In genomic region chr5:29213475-29213874, GRCh38 we compare ENCODE assay signal across 32 cellular contexts.
"Had no signal": no experiment of that assay in that cellular context is flagged by ENCODE, and none has a peak within 500 bp of the region (broad histone marks: within the 10 kb centered on the region; RNA-seq: fewer than 3 reads in every experiment).

No MANE protein-coding gene starts in this region.

- H3K36me3 ChIP-seq: ascending aorta, brain microvascular endothelial cell, WERI-Rb-1 had no signal

- H3K36me3 Mint-ChIP-seq: activated naive CD4-positive, alpha-beta T cell treated with anti-CD3 and anti-CD28 coated beads, Interleukin-2, amount 10 ng/mL, durations not matched to agents 7 days and 5 days; activated naive CD4-positive, alpha-beta T cell treated with anti-CD3 and anti-CD28 coated beads, Interleukin-2, amount 50 U/mL, for 72 hours; activated naive CD8-positive, alpha-beta T cell treated with anti-CD3 and anti-CD28 coated beads, Interleukin-2, amount 10 ng/mL, durations not matched to agents 7 days and 5 days had no signal

- H3K9me3 Mint-ChIP-seq: activated naive CD8-positive, alpha-beta T cell treated with anti-CD3 and anti-CD28 coated beads, Interleukin-2, amount 10 ng/mL, durations not matched to agents 7 days and 5 days had no signal

- H3K4me3 Mint-ChIP-seq: activated CD4-positive, alpha-beta memory T cell treated with anti-CD3 and anti-CD28 coated beads, Interleukin-2, amount 10 ng/mL, durations not matched to agents 7 days and 5 days; activated CD4-positive, alpha-beta T cell treated with anti-CD3 and anti-CD28 coated beads, Interleukin-2, amount 10 ng/mL, durations not matched to agents 7 days and 5 days; activated naive CD4-positive, alpha-beta T cell treated with anti-CD3 and anti-CD28 coated beads, Interleukin-2, amount 10 ng/mL, durations not matched to agents 7 days and 5 days; activated naive CD8-positive, alpha-beta T cell treated with anti-CD3 and anti-CD28 coated beads, Interleukin-2, amount 10 ng/mL, durations not matched to agents 7 days and 5 days; activated T-cell treated with anti-CD3 and anti-CD28 coated beads, Interleukin-2, amount 50 U/mL, for 24 hours; activated T-cell treated with anti-CD3 and anti-CD28 coated beads, Interleukin-2, amount 50 U/mL, for 72 hours; central memory CD8-positive, alpha-beta T cell; dendritic cell treated with granulocyte-macrophage colony-stimulating factor and Interleukin-4, amounts not matched to agents 40 ng/mL and 50 ng/mL, for 4 days; endodermal cell; T-helper 17 cell; T-helper 2 cell treated with Interferon-gamma antibody and Interleukin-4, amounts not matched to agents 5 μg/mL and 100 μg/mL, for 36 hours had no signal

- FAIRE-seq: bronchial epithelial cell, frontal cortex had no signal

- ATAC-seq: activated naive CD4-positive, alpha-beta T cell treated with anti-CD3 and anti-CD28 coated beads, Interleukin-2, amount 50 U/mL, for 72 hours; activated T-cell treated with anti-CD3 and anti-CD28 coated beads, Interleukin-2, amount 50 U/mL, for 72 hours; esophagus mucosa; T-helper 17 cell had no signal

- H3K27ac Mint-ChIP-seq: activated CD4-positive, alpha-beta memory T cell treated with anti-CD3 and anti-CD28 coated beads, Interleukin-2, amount 10 ng/mL, durations not matched to agents 7 days and 5 days; activated CD4-positive, alpha-beta T cell treated with anti-CD3 and anti-CD28 coated beads, Interleukin-2, amount 10 ng/mL, durations not matched to agents 7 days and 5 days; activated naive CD4-positive, alpha-beta T cell treated with anti-CD3 and anti-CD28 coated beads, Interleukin-2, amount 10 ng/mL, durations not matched to agents 7 days and 5 days; activated naive CD4-positive, alpha-beta T cell treated with anti-CD3 and anti-CD28 coated beads, Interleukin-2, amount 50 U/mL, for 72 hours; activated naive CD8-positive, alpha-beta T cell treated with anti-CD3 and anti-CD28 coated beads, Interleukin-2, amount 10 ng/mL, durations not matched to agents 7 days and 5 days; activated T-cell treated with anti-CD3 and anti-CD28 coated beads, Interleukin-2, amount 50 U/mL, for 24 hours; activated T-cell treated with anti-CD3 and anti-CD28 coated beads, Interleukin-2, amount 50 U/mL, for 72 hours; dendritic cell treated with granulocyte-macrophage colony-stimulating factor and Interleukin-4, amounts not matched to agents 40 ng/mL and 50 ng/mL, for 4 days; endodermal cell; T-helper 17 cell; T-helper 2 cell treated with Interferon-gamma antibody and Interleukin-4, amounts not matched to agents 5 μg/mL and 100 μg/mL, for 36 hours had no signal

- H3K4me1 Mint-ChIP-seq: activated CD4-positive, alpha-beta memory T cell treated with anti-CD3 and anti-CD28 coated beads, Interleukin-2, amount 10 ng/mL, durations not matched to agents 7 days and 5 days; activated CD4-positive, alpha-beta T cell treated with anti-CD3 and anti-CD28 coated beads, Interleukin-2, amount 10 ng/mL, durations not matched to agents 7 days and 5 days; activated naive CD4-positive, alpha-beta T cell treated with anti-CD3 and anti-CD28 coated beads, Interleukin-2, amount 10 ng/mL, durations not matched to agents 7 days and 5 days; activated naive CD8-positive, alpha-beta T cell treated with anti-CD3 and anti-CD28 coated beads, Interleukin-2, amount 10 ng/mL, durations not matched to agents 7 days and 5 days; central memory CD8-positive, alpha-beta T cell; T-helper 17 cell had no signal

- H3K9me3 ChIP-seq: ascending aorta had no signal

- H3K4me3 ChIP-seq: ascending aorta, coronary artery, dorsolateral prefrontal cortex had no signal

- H3K27me3 ChIP-seq: ascending aorta, brain microvascular endothelial cell, dorsolateral prefrontal cortex had no signal

- H3K27ac ChIP-seq: ascending aorta, brain microvascular endothelial cell, coronary artery, dorsolateral prefrontal cortex, WERI-Rb-1 had no signal

- DNase-seq: activated CD4-positive, alpha-beta memory T cell treated with anti-CD3 and anti-CD28 coated beads, Interleukin-2, amount 10 ng/mL, durations not matched to agents 7 days and 5 days; activated CD4-positive, alpha-beta T cell treated with anti-CD3 and anti-CD28 coated beads for 1 hour; activated CD4-positive, alpha-beta T cell treated with anti-CD3 and anti-CD28 coated beads for 4 hours; activated CD4-positive, alpha-beta T cell treated with anti-CD3 and anti-CD28 coated beads, Interleukin-2, amount 10 ng/mL, durations not matched to agents 7 days and 5 days; activated CD4-positive, alpha-beta T cell treated with anti-CD3 and anti-CD28 coated beads, Interleukin-2, amount 50 U/mL, for 4 hours; activated CD4-positive, CD25-positive, alpha-beta regulatory T cell; activated CD8-positive, alpha-beta memory T cell treated with anti-CD3 and anti-CD28 coated beads, Interleukin-2, amount 50 U/mL, for 48 hours; activated gamma-delta T cell; activated naive CD4-positive, alpha-beta T cell; activated naive CD4-positive, alpha-beta T cell treated with anti-CD3 and anti-CD28 coated beads, Interleukin-2, amount 10 ng/mL, durations not matched to agents 7 days and 5 days; activated naive CD8-positive, alpha-beta T cell treated with anti-CD3 and anti-CD28 coated beads, Interleukin-2, amount 10 ng/mL, durations not matched to agents 7 days and 5 days; activated T-cell treated with anti-CD3 and anti-CD28 coated beads for 4 hours; activated T-cell treated with anti-CD3 and anti-CD28 coated beads, Interleukin-2, amount 50 U/mL, for 24 hours; activated T-cell treated with anti-CD3 and anti-CD28 coated beads, Interleukin-2, amount 50 U/mL, for 72 hours; brain microvascular endothelial cell; dorsolateral prefrontal cortex; effector memory CD4-positive, alpha-beta T cell; endodermal cell; foreskin fibroblast; head of caudate nucleus; T-helper 17 cell; T1000; WERI-Rb-1 had no signal

- H3K4me1 ChIP-seq: ascending aorta had no signal

- H3K27me3 Mint-ChIP-seq: activated CD4-positive, alpha-beta memory T cell treated with anti-CD3 and anti-CD28 coated beads, Interleukin-2, amount 10 ng/mL, durations not matched to agents 7 days and 5 days; activated CD4-positive, alpha-beta T cell treated with anti-CD3 and anti-CD28 coated beads, Interleukin-2, amount 10 ng/mL, durations not matched to agents 7 days and 5 days; activated naive CD4-positive, alpha-beta T cell treated with anti-CD3 and anti-CD28 coated beads, Interleukin-2, amount 10 ng/mL, durations not matched to agents 7 days and 5 days; activated naive CD8-positive, alpha-beta T cell treated with anti-CD3 and anti-CD28 coated beads, Interleukin-2, amount 10 ng/mL, durations not matched to agents 7 days and 5 days; activated T-cell treated with anti-CD3 and anti-CD28 coated beads, Interleukin-2, amount 50 U/mL, for 24 hours; central memory CD8-positive, alpha-beta T cell; dendritic cell treated with granulocyte-macrophage colony-stimulating factor and Interleukin-4, amounts not matched to agents 40 ng/mL and 50 ng/mL, for 4 days; T-helper 17 cell had no signal
